In the genomic region with DNA sequence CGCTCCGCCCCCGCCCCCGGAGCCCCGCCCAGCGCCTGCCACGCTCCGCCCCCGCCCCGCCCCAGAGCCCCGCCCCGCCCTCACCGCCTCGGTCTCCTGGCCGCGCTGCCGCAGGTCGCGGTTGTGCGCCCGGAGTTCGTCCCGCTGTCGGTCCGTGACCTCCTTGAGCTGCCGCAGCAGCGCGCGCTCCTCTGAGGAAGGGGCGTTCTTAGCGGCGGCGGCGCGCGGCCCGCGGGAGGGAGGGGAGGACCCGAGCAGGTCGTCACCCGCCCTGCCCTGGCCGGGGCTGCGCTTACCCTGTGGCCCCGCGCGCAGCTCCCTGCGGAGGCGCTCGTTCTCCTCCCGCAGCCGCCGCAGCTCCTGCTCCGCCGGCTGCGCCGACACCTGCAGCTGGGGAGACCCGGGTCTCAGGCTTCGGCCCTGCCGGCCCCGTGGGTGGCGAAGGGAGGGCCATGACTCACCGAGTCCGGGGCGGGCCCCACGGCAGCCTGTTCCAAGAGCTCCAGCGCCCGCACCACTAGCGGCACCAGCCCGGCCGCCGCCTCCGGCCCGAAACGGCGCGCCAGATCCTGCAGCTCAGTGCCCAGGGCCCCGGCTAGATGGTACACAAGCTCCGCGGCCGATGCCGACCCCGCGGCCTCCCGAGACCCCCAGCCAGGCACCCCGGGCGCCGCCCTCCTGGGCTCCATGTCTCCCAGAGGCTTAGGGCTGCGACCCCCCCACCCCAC, we compare ENCODE assay signal across 1 cellular context.
A peak's percentile ranks its signal among the peaks of the same experiment; 100 is the strongest.
TF ChIP-seq lines count a peak whose summit lies in the region.

No MANE protein-coding gene starts in this region.

TF ChIP-seq in IMR-90, 13 proteins besides CTCF, POLR2A, EP300 and RAD21:
- TF ChIP-seq MAZ (IDR thresholded peaks at IDR 0.05; ENCODE audit: borderline replicate concordance, low read depth, low read length) (peak; percentile 73; the same call in 1 of the 2 replicates), NFE2L2 (IDR thresholded peaks at IDR 0.05; ENCODE audit: low read depth, low read length) (no peak), CHD1 (IDR thresholded peaks at IDR 0.05; ENCODE audit: low read depth, low read length) (0 out of 2 replicates have a peak, but pooled peaks have one; percentile 6), FOS (IDR thresholded peaks at IDR 0.05; ENCODE audit: low read depth, low read length) (peak; percentile 66; the same call in 1 of the 2 replicates), BHLHE40 (IDR thresholded peaks at IDR 0.05; ENCODE audit: low read depth, low read length) (peak; percentile 32; the same call in 1 of the 2 replicates), RCOR1 (IDR thresholded peaks at IDR 0.05; ENCODE audit: insufficient replicate concordance, low read length) (peak; percentile 57), MXI1 (IDR thresholded peaks at IDR 0.05; ENCODE audit: borderline replicate concordance, low read depth, low read length) (peak; percentile 77), CEBPB (IDR thresholded peaks at IDR 0.05; ENCODE audit: low read depth, low read length) (no peak), SMC3 (IDR thresholded peaks at IDR 0.05; ENCODE audit: low read depth, low read length) (no peak)
- TF ChIP-seq, protein P1, sequence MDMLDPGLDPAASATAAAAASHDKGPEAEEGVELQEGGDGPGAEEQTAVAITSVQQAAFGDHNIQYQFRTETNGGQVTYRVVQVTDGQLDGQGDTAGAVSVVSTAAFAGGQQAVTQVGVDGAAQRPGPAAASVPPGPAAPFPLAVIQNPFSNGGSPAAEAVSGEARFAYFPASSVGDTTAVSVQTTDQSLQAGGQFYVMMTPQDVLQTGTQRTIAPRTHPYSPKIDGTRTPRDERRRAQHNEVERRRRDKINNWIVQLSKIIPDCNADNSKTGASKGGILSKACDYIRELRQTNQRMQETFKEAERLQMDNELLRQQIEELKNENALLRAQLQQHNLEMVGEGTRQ (IDR thresholded peaks at IDR 0.05; ENCODE audit: low read depth, low read length), result no peak
TF ChIP-seq in IMR-90: peak in this region for 6.
